Comparison of ENCODE assay signal across 8 cellular contexts in genomic region chr7:150778738-150779301, GRCh38. TPM values are rescaled to one million over a fixed set of nuclear protein-coding genes. Genes with fewer than 3 reads are reported as not detected.
DNase-seq lines count a peak whose midpoint lies in the region; ATAC-seq and TF ChIP-seq lines count a peak whose summit lies in the region.

No MANE protein-coding gene starts in this region.

- H3K27me3 ChIP-seq in BJ (ENCODE audit: control insufficient read depth, insufficient read depth, low read length) (no peaks in the 10 kb centered on the region), liver (ENCODE audit: control insufficient read depth in 4 of 4, insufficient read depth in 4 of 4, low read length in 3 of 4) (no peaks in the 10 kb centered on the region)

- POLR2A ChIA-PET in BJ (lab: Charles Lee) = no interaction called here

- peak overlapping the region in 1 of 2 donors; percentile 82 for H3K9ac ChIP-seq in liver (ENCODE audit: low read depth in 1 of 2, low read length in 2 of 2)

- WGBS in liver = 6% methylated on average over 12 of the region's 12 CpGs

- DNase-seq in BJ (ENCODE audit: low read depth) = peak; percentile 1
- DNase-seq in HCEC 1CT = peak; percentile 42
- DNase-seq in NCI-H226 = peak; percentile 36
- DNase-seq in activated CD4-positive, alpha-beta T cell treated with anti-CD3 and anti-CD28 coated beads for 4 hours = peak; percentile 67 to 79
- peak; percentile 74 for DNase-seq in choroid plexus epithelial cell (ENCODE audit: low read depth)
- peak in 2 of 3 donors; percentile 40 to 67 for DNase-seq in stimulated activated CD4-positive, alpha-beta T cell treated with anti-CD3 and anti-CD28 coated beads, TNF-alpha, amount 100 ng/mL, for 1 hour (ENCODE audit: low read depth in 3 of 3, low spot score in 1 of 3)

- H3K4me1 ChIP-seq in liver (ENCODE audit: control insufficient read depth in 4 of 4, insufficient read depth in 4 of 4, low read length in 3 of 4) = peaks cover 9 to 41% (median 31%) of the 10 kb centered on the region in 4 donors

- TF ChIP-seq CTCF in BJ (IDR thresholded peaks at IDR 0.05; ENCODE audit: insufficient read depth, low read depth, low read length) (peak; percentile 87), choroid plexus epithelial cell (conservative IDR thresholded peaks at IDR 0.05; ENCODE audit: low read depth, low read length) (peak; percentile 93), liver (IDR thresholded peaks at IDR 0.05; ENCODE audit: low read depth, low read length, missing input control) (peak; percentile 85)

- CTCF ChIA-PET in BJ (lab: Yijun Ruan, JAX) = interaction anchor here (0.6 to 1.9 kb wide), 12 partner anchors 8 to 207 kb away, joined by 3 to 7 read pairs (median 4); no protein-coding TSS in a partner anchor

- H3K4me3 ChIP-seq in BJ (ENCODE audit: low read depth, low read length) (no peak overlapping the region), choroid plexus epithelial cell (ENCODE audit: low read depth, low read length) (no peak overlapping the region), liver (ENCODE audit: low read depth in 1 of 3, low read length in 3 of 3) (peak overlapping the region in 1 of 3 donors; percentile 14)

- H3K27ac ChIP-seq in liver (ENCODE audit: low read depth in 1 of 2, low read length in 2 of 2) = peak overlapping the region; percentile 73 to 86

- no peak for ATAC-seq in GM19463 (IDR thresholded peaks at IDR 0.05; ENCODE audit: unreplicated experiment)

- TF ChIP-seq RAD21 in liver (IDR thresholded peaks at IDR 0.05) = peak; percentile 93 to 95

- H3K9me3 ChIP-seq in liver (ENCODE audit: control insufficient read depth in 4 of 4, low read length in 3 of 4) = peaks cover 0 to 4% (median 0%) of the 10 kb centered on the region in 4 donors

- H3K36me3 ChIP-seq in BJ (ENCODE audit: control insufficient read depth, insufficient read depth, low read length) = no peaks in the 10 kb centered on the region
- H3K36me3 ChIP-seq in liver (ENCODE audit: control insufficient read depth in 4 of 4, insufficient read depth in 3 of 4, low read depth in 1 of 4, low read length in 3 of 4) = no peaks in the 10 kb centered on the region

TF ChIP-seq in liver, 16 proteins besides CTCF, POLR2A, EP300 and RAD21:
- TF ChIP-seq NR2F2 (IDR thresholded peaks at IDR 0.05) = no peak
- TF ChIP-seq HNF4A (conservative IDR thresholded peaks at IDR 0.05) = no peak
- TF ChIP-seq GABPA (IDR thresholded peaks at IDR 0.05 in 1 of 2, conservative IDR thresholded peaks at IDR 0.05 in 1 of 2) = no peak
- no peak for TF ChIP-seq ATF3 (IDR thresholded peaks at IDR 0.05)
- no peak for TF ChIP-seq ZBTB33 (IDR thresholded peaks at IDR 0.05)
- TF ChIP-seq SP1 (IDR thresholded peaks at IDR 0.05) = no peak
- TF ChIP-seq FOXA1 (IDR thresholded peaks at IDR 0.05) = no peak
- TF ChIP-seq EGR1 (IDR thresholded peaks at IDR 0.05; ENCODE audit: low read depth in 2 of 2) = no peak
- no peak for TF ChIP-seq TAF1 (conservative IDR thresholded peaks at IDR 0.05)
- no peak for TF ChIP-seq REST (IDR thresholded peaks at IDR 0.05)
- no peak for TF ChIP-seq JUND (IDR thresholded peaks at IDR 0.05)
- no peak for TF ChIP-seq FOXA2 (IDR thresholded peaks at IDR 0.05)

RNA-seq across cellular contexts. Expression of gene TMEM176B, which starts 21.3 kb away (rescaled TPM):
- not detected in 2 replicates for polyA plus RNA-seq in BJ (2011; rRNA removed)
- polyA minus RNA-seq in BJ (2011; rRNA and poly(A)+ RNA removed) = not detected in 2 replicates
- 1,000 to 10,000 TPM in 1 of 2 donors, 100 to 1,000 TPM in 1; 382 to 1,041 TPM for total RNA-seq in liver
- 1,000 to 10,000 TPM in 1 of 2 donors, 100 to 1,000 TPM in 1; 957 to 1,317 TPM for polyA plus RNA-seq in liver

RNA-seq across cellular contexts. Expression of gene TMEM176A, which starts 21.7 kb away (rescaled TPM):
- polyA plus RNA-seq in BJ (2011; rRNA removed) = not detected in 2 replicates
- not detected in 2 replicates for polyA minus RNA-seq in BJ (2011; rRNA and poly(A)+ RNA removed)
- 100 to 1,000 TPM; 346 to 404 TPM for total RNA-seq in liver
- polyA plus RNA-seq in liver = 100 to 1,000 TPM; 675 to 703 TPM

RNA-seq across cellular contexts. Expression of gene GIMAP5, which starts 41.6 kb away (rescaled TPM):
- not detected in 2 replicates for polyA plus RNA-seq in BJ (2011; rRNA removed)
- polyA minus RNA-seq in BJ (2011; rRNA and poly(A)+ RNA removed) = not detected in 2 replicates
- 10 to 100 TPM; 11.1 to 20.6 TPM for total RNA-seq in liver
- polyA plus RNA-seq in liver = 10 to 100 TPM in 1 of 2 donors, 1 to 10 TPM in 1; 9.7 to 13.0 TPM

Comparison
In these comparisons a context has a peak if more than half of its experiments do, and no peak if none do; other contexts are left out.
1. DNase-seq: peak in every context shown above with its lines; median percentile 74 in choroid plexus epithelial cell; 73 in activated CD4-positive, alpha-beta T cell treated with anti-CD3 and anti-CD28 coated beads for 4 hours; 54 in stimulated activated CD4-positive, alpha-beta T cell treated with anti-CD3 and anti-CD28 coated beads, TNF-alpha, amount 100 ng/mL, for 1 hour; 42 in HCEC 1CT; 36 in NCI-H226; 1 in BJ.
2. RNA of gene TMEM176B, which starts 21.3 kb away (polyA plus RNA-seq): 957 to 1,317 TPM in liver; not detected in BJ; every median in the first group is over 100 times any median in the second.
3. RNA of gene TMEM176A, which starts 21.7 kb away (polyA plus RNA-seq): 675 to 703 TPM in liver; not detected in BJ; every median in the first group is over 100 times any median in the second.
4. RNA of gene GIMAP5, which starts 41.6 kb away (polyA plus RNA-seq): 9.7 to 13.0 TPM in liver; not detected in BJ; every median in the first group is over 10 times any median in the second.
5. Peak in every context shown above with its lines, with median percentiles within 50 percentile points of each other: CTCF ChIP-seq.